ENCODE assay signal across 9 cellular contexts in genomic region chr19:14089412-14089661, GRCh38. TPM values are rescaled to one million over a fixed set of nuclear protein-coding genes. Genes with fewer than 3 reads are reported as not detected.
DNase-seq lines count a peak whose midpoint lies in the region; ATAC-seq, FAIRE-seq and TF ChIP-seq lines count a peak whose summit lies in the region.
"Had no signal": no experiment of that assay in that cellular context is flagged by ENCODE, and none has a peak within 500 bp of the region (broad histone marks: within the 10 kb centered on the region; RNA-seq: fewer than 3 reads in every experiment).

No MANE protein-coding gene starts in this region.

- H3K36me3 Mint-ChIP-seq in CD14-positive monocyte: peaks cover 24 to 27% of the 10 kb centered on the region in 2 donors
- H3K36me3 Mint-ChIP-seq in naive thymus-derived CD4-positive, alpha-beta T cell: peaks cover 4 to 23% (median 7%) of the 10 kb centered on the region in 5 donors

- peaks cover 0 to 11% (median 9%) of the 10 kb centered on the region in 7 donors for H3K9me3 Mint-ChIP-seq in CD14-positive monocyte
- peaks cover 0 to 13% (median 3%) of the 10 kb centered on the region in 11 donors for H3K9me3 Mint-ChIP-seq in naive thymus-derived CD4-positive, alpha-beta T cell

- H3K36me3 ChIP-seq in naive thymus-derived CD4-positive, alpha-beta T cell (ENCODE audit: control insufficient read depth in 2 of 3, insufficient read depth in 3 of 3, low read length in 3 of 3): peaks cover 0 to 14% (median 0%) of the 10 kb centered on the region in 3 experiments

- intact Hi-C loops in CD14-positive monocyte (cut with micrococcal nuclease): no loop called here
- intact Hi-C loops in naive thymus-derived CD4-positive, alpha-beta T cell (cut with micrococcal nuclease): loop anchor here in 1 of 2 donors (10.0 kb wide), 1 partner anchor 315 kb away; the partner anchor contains the start of gene C19orf53

- no peak for ATAC-seq in naive thymus-derived CD4-positive, alpha-beta T cell
- ATAC-seq in HG03139 (IDR thresholded peaks at IDR 0.05; ENCODE audit: unreplicated experiment): no peak

- CTCF ChIA-PET in naive thymus-derived CD4-positive, alpha-beta T cell (lab: Charles Lee): no interaction called here

- TF ChIP-seq CTCF in CD14-positive monocyte (IDR thresholded peaks at IDR 0.05): no peak
- TF ChIP-seq CTCF in cardiac fibroblast (IDR thresholded peaks at IDR 0.05; ENCODE audit: low read depth, low read length): no peak

- peaks cover 0 to 8% (median 0%) of the 10 kb centered on the region in 3 experiments for H3K9me3 ChIP-seq in naive thymus-derived CD4-positive, alpha-beta T cell (ENCODE audit: control insufficient read depth in 2 of 3, low read length in 3 of 3)

- DNase-seq in CD14-positive monocyte (ENCODE audit: low spot score) (no peak), LoVo (ENCODE audit: low spot score) (peak; percentile 16), cardiac fibroblast (ENCODE audit: low read depth in 2 of 2) (peak; percentile 40 to 43), H54 (ENCODE audit: insufficient read length, low spot score) (no peak), NCI-H2029 (lab: John Stamatoyannopoulos, UW) (no peak)
- peak in 3 of 9 donors; percentile 31 to 41 (median 41) for DNase-seq in naive thymus-derived CD4-positive, alpha-beta T cell
- DNase-seq in effector CD8-positive, alpha-beta T cell (lab: John Stamatoyannopoulos, UW): no peak

- FAIRE-seq in H54 (lab: Jason Lieb, UNC): no peak

- TF ChIP-seq POLR2A in H54 (IDR thresholded peaks at IDR 0.05; ENCODE audit: low read depth, low read length): no peak

- H3K27ac Mint-ChIP-seq in CD14-positive monocyte: peak overlapping the region in 3 of 7 donors; percentile 21 to 75 (median 63)
- H3K27ac Mint-ChIP-seq in naive thymus-derived CD4-positive, alpha-beta T cell: peak overlapping the region; percentile 44 to 95 (median 82)

- H3K4me1 Mint-ChIP-seq in CD14-positive monocyte: peaks cover 15% of the 10 kb centered on the region
- H3K4me1 Mint-ChIP-seq in naive thymus-derived CD4-positive, alpha-beta T cell: peaks cover 11 to 17% (median 14%) of the 10 kb centered on the region in 7 donors

- H3K27me3 Mint-ChIP-seq in CD14-positive monocyte (ENCODE audit: low read depth in 3 of 3): peaks cover 2 to 6% (median 5%) of the 10 kb centered on the region in 3 donors
- no peaks in the 10 kb centered on the region for H3K27me3 Mint-ChIP-seq in naive thymus-derived CD4-positive, alpha-beta T cell

- POLR2A ChIA-PET in naive thymus-derived CD4-positive, alpha-beta T cell (lab: Charles Lee): interaction anchor here (0.6 to 2.1 kb wide), 4 partner anchors 14 to 319 kb away, joined by 3 to 9 read pairs (median 4); partner anchors contain the start of genes ASF1B and IL27RA

- H3K27me3 ChIP-seq in naive thymus-derived CD4-positive, alpha-beta T cell (ENCODE audit: control insufficient read depth in 2 of 2, insufficient read depth in 2 of 2, low read length in 2 of 2): no peaks in the 10 kb centered on the region

- no peak overlapping the region for H3K27ac ChIP-seq in naive thymus-derived CD4-positive, alpha-beta T cell (ENCODE audit: low read depth, low read length)

- peak overlapping the region; percentile 46 to 68 for H3K4me3 ChIP-seq in cardiac fibroblast (replicated peaks in 1 of 2; ENCODE audit: low read depth in 2 of 2, low read length in 2 of 2)
- no peak overlapping the region for H3K4me3 ChIP-seq in naive thymus-derived CD4-positive, alpha-beta T cell (ENCODE audit: low read length)

- H3K4me1 ChIP-seq in naive thymus-derived CD4-positive, alpha-beta T cell (ENCODE audit: control insufficient read depth in 2 of 2, insufficient read depth in 2 of 2, low read length in 2 of 2): peaks cover 8 to 10% of the 10 kb centered on the region in 2 donors

- peak overlapping the region; percentile 77 to 83 for H3K4me3 Mint-ChIP-seq in CD14-positive monocyte
- H3K4me3 Mint-ChIP-seq in naive thymus-derived CD4-positive, alpha-beta T cell: peak overlapping the region; percentile 64 to 97 (median 82)

RNA-seq across cellular contexts. Expression of gene SAMD1, which starts 1.2 kb away (rescaled TPM):
- 1 to 10 TPM in 1 of 2 donors, under 1 TPM in 1; 0.78 to 1.4 TPM for polyA plus RNA-seq in CD14-positive monocyte
- total RNA-seq in naive thymus-derived CD4-positive, alpha-beta T cell: 10 to 100 TPM; 32.6 to 87.3 (median 62.5) TPM
- 1 to 10 TPM; 3.0 to 4.0 TPM for polyA plus RNA-seq in naive thymus-derived CD4-positive, alpha-beta T cell

RNA-seq across cellular contexts. Expression of gene C19orf67, which starts 3.8 kb away (rescaled TPM):
- not detected for polyA plus RNA-seq in CD14-positive monocyte
- total RNA-seq in naive thymus-derived CD4-positive, alpha-beta T cell: under 1 TPM in 3 of 5 experiments, not detected in 2; 0.34 to 0.78 (median 0.60) TPM
- polyA plus RNA-seq in naive thymus-derived CD4-positive, alpha-beta T cell: not detected
- total RNA-seq: LHCN-M2 had no signal

RNA-seq across cellular contexts. Expression of gene MISP3, which starts 16.8 kb away (rescaled TPM):
- under 1 TPM; 0.42 to 0.52 TPM for polyA plus RNA-seq in CD14-positive monocyte
- total RNA-seq in naive thymus-derived CD4-positive, alpha-beta T cell: 1 to 10 TPM in 2 of 5 experiments, under 1 TPM in 3; 0.58 to 1.9 (median 0.91) TPM
- polyA plus RNA-seq in naive thymus-derived CD4-positive, alpha-beta T cell: under 1 TPM; 0.18 to 0.19 TPM

RNA-seq across cellular contexts. Expression of gene PALM3, which starts 27.5 kb away (rescaled TPM):
- polyA plus RNA-seq in CD14-positive monocyte: not detected
- under 1 TPM in 1 of 5 experiments, not detected in 4; 0.22 TPM for total RNA-seq in naive thymus-derived CD4-positive, alpha-beta T cell
- polyA plus RNA-seq in naive thymus-derived CD4-positive, alpha-beta T cell: not detected

RNA-seq across cellular contexts. Expression of gene PRKACA, which starts 28.2 kb away (rescaled TPM):
- 1 to 10 TPM; 2.0 to 3.8 TPM for polyA plus RNA-seq in CD14-positive monocyte
- 100 to 1,000 TPM in 1 of 5 experiments, 10 to 100 TPM in 4; 41.3 to 101 (median 63.1) TPM for total RNA-seq in naive thymus-derived CD4-positive, alpha-beta T cell
- 1 to 10 TPM; 1.9 to 2.2 TPM for polyA plus RNA-seq in naive thymus-derived CD4-positive, alpha-beta T cell

Comparison
In these comparisons a context has a peak if more than half of its experiments do, and no peak if none do; other contexts are left out.
1. DNase-seq: peak in LoVo (single experiment) and cardiac fibroblast (2 of 2); none in CD14-positive monocyte (single experiment), effector CD8-positive, alpha-beta T cell (single experiment), H54 (single experiment) and NCI-H2029 (single experiment).